In genomic region chrX:133792198-133792953, GRCh38 we compare ENCODE assay signal across 9 cellular contexts.
DNase-seq lines count a peak whose midpoint lies in the region; ATAC-seq and TF ChIP-seq lines count a peak whose summit lies in the region.
"Had no signal": no experiment of that assay in that cellular context is flagged by ENCODE, and none has a peak within 500 bp of the region (broad histone marks: within the 10 kb centered on the region; RNA-seq: fewer than 3 reads in every experiment).

No MANE protein-coding gene starts in this region.

- TF ChIP-seq CTCF in colonic mucosa (IDR thresholded peaks at IDR 0.05), result peak; percentile 94
- peak; percentile 70 to 96 for TF ChIP-seq CTCF in left lung (IDR thresholded peaks at IDR 0.05)

- DNase-seq in NOMO-1 (lab: John Stamatoyannopoulos, UW; ENCODE audit: unreplicated experiment in 2 of 2) (peak; percentile 15 to 29), NOMO-1 treated with dmso at 0.1 percent for 144 hours (lab: John Stamatoyannopoulos, UW; ENCODE audit: unreplicated experiment) (no peak), NCI-H2196 treated with DMSO at 0.1 percent for 48 hours (lab: John Stamatoyannopoulos, UW; ENCODE audit: unreplicated experiment) (peak; percentile 64), colonic mucosa (peak; percentile 73), left lung (peak in 1 of 2 donors; percentile 39)
- DNase-seq in activated CD4-positive, alpha-beta T cell treated with anti-CD3 and anti-CD28 coated beads for 24 hours (ENCODE audit: low read depth in 2 of 2), result peak; percentile 10 to 43
- peak; percentile 60 for DNase-seq in stimulated activated CD4-positive, alpha-beta T cell treated with anti-CD3 and anti-CD28 coated beads, Interleukin-4, amount 100 ng/mL, for 24 hours

- H3K27ac ChIP-seq in colonic mucosa, result no peak overlapping the region
- no peak overlapping the region for H3K27ac ChIP-seq in left lung
- H3K27ac ChIP-seq: BLaER1 treated with 17β-estradiol and CSF1 and Interleukin-3, amounts not matched to agents 10 nM and 100 nM had no signal

- peak; percentile 65 for ATAC-seq in HG03039 (IDR thresholded peaks at IDR 0.05; ENCODE audit: unreplicated experiment)
- ATAC-seq in left lung, result peak; percentile 98

- H3K36me3 ChIP-seq in colonic mucosa, result no peaks in the 10 kb centered on the region
- no peaks in the 10 kb centered on the region for H3K36me3 ChIP-seq in left lung
- H3K36me3 ChIP-seq: BLaER1 treated with 17β-estradiol and CSF1 and Interleukin-3, amounts not matched to agents 10 nM and 100 nM had no signal

- H3K27me3 ChIP-seq in colonic mucosa, result no peaks in the 10 kb centered on the region
- H3K27me3 ChIP-seq in left lung, result no peaks in the 10 kb centered on the region

- H3K4me1 ChIP-seq in colonic mucosa (no peaks in the 10 kb centered on the region), left lung (no peaks in the 10 kb centered on the region)
- H3K4me1 ChIP-seq: BLaER1 treated with 17β-estradiol and CSF1 and Interleukin-3, amounts not matched to agents 10 nM and 100 nM had no signal

- H3K9ac ChIP-seq in colonic mucosa (ENCODE audit: low read depth in 2 of 2, low read length in 2 of 2), result no peak overlapping the region
- H3K9ac ChIP-seq: BLaER1 treated with 17β-estradiol and CSF1 and Interleukin-3, amounts not matched to agents 10 nM and 100 nM had no signal

- no peaks in the 10 kb centered on the region for H3K9me3 ChIP-seq in colonic mucosa
- no peaks in the 10 kb centered on the region for H3K9me3 ChIP-seq in left lung
- H3K9me3 ChIP-seq: BLaER1 treated with 17β-estradiol and CSF1 and Interleukin-3, amounts not matched to agents 10 nM and 100 nM had no signal

- no peak overlapping the region for H3K4me3 ChIP-seq in colonic mucosa
- H3K4me3 ChIP-seq in left lung, result no peak overlapping the region
- H3K4me3 ChIP-seq: BLaER1 treated with 17β-estradiol and CSF1 and Interleukin-3, amounts not matched to agents 10 nM and 100 nM had no signal

- intact Hi-C loops in colonic mucosa (cut with DNase I) (loop anchor here (5.0 to 10.0 kb wide), 2 partner anchors 45 to 132 kb away; no protein-coding TSS in a partner anchor), left lung (cut with DNase I) (no loop called here)
